13 cellular contexts compared by ENCODE assay signal in the genomic region with DNA sequence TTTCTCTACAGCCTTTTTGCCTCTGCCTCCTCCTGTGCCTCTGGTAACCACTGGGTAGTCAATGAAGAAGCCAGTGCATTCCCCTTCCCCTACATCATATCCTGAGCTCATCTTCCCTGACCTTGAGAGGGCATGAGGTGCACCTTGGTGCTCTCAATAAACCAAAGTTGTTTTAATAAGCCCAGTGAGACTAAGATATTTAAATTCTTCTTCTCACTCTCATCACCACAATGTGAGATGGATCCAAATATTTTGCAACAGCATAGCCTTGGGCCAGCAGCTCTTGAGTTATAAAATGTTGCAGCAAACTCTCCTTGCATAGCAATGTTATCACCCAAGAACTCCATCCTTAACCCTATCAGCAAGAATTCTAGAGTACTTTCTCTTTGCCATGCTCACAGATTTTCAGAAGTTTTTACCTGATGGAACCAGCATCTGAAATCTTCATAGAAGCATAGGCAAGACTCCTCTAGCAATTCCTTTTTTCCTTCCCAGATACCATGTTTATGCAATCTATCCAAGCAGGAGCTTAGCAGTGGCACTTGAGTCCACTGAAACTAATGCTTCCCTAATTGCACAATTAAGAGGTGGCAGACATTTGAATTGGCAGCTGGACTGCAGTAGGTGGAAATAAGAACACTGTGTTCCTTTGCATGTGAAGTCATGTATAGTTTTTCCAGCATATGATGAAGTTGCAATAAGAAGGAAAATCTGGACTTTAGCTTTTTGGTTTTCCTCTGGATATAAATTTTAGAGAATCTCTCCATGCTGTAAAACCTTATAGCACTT. TPM values are rescaled to one million over a fixed set of nuclear protein-coding genes. Genes with fewer than 3 reads are reported as not detected.
A peak's percentile ranks its signal among the peaks of the same experiment; 100 is the strongest.
DNase-seq lines count a peak whose midpoint lies in the region; ATAC-seq, FAIRE-seq and TF ChIP-seq lines count a peak whose summit lies in the region.
"Had no signal": no experiment of that assay in that cellular context is flagged by ENCODE, and none has a peak within 500 bp of the region (broad histone marks: within the 10 kb centered on the region; RNA-seq: fewer than 3 reads in every experiment).

No MANE protein-coding gene starts in this region.

- peaks cover 0 to 13% of the 10 kb centered on the region in 2 donors for H3K4me1 ChIP-seq in right atrium auricular region
- peaks cover 0 to 4% of the 10 kb centered on the region in 2 donors for H3K4me1 ChIP-seq in left lung
- H3K4me1 ChIP-seq in aorta (ENCODE audit: control insufficient read depth in 1 of 2, insufficient read depth in 2 of 2, low read length in 2 of 2): no peaks in the 10 kb centered on the region

- H3K36me3 ChIP-seq in right atrium auricular region: no peaks in the 10 kb centered on the region
- H3K36me3 ChIP-seq in bronchial epithelial cell (ENCODE audit: control insufficient read depth, insufficient read depth, low read length): no peaks in the 10 kb centered on the region
- no peaks in the 10 kb centered on the region for H3K36me3 ChIP-seq in left lung
- H3K36me3 ChIP-seq in aorta (ENCODE audit: control insufficient read depth in 1 of 2, insufficient read depth in 2 of 2, low read length in 1 of 2): no peaks in the 10 kb centered on the region

- H3K9me3 ChIP-seq in right atrium auricular region (no peaks in the 10 kb centered on the region), left lung (no peaks in the 10 kb centered on the region), aorta (ENCODE audit: control insufficient read depth, low read length) (no peaks in the 10 kb centered on the region)

- intact Hi-C loops in Right ventricle myocardium inferior (cut with DNase I): no loop called here
- intact Hi-C loops in left lung (cut with DNase I): no loop called here
- intact Hi-C loops in aorta (cut with DNase I): no loop called here

- FAIRE-seq in bronchial epithelial cell (lab: Jason Lieb, UNC): no peak
- FAIRE-seq: kidney had no signal

- no peak overlapping the region for H3K27ac ChIP-seq in right atrium auricular region
- no peak overlapping the region for H3K27ac ChIP-seq in left lung
- H3K27ac ChIP-seq in aorta (ENCODE audit: low read depth in 1 of 2, low read length in 2 of 2): no peak overlapping the region

- ATAC-seq in Right ventricle myocardium inferior: peak; percentile 71
- ATAC-seq in left lung: peak; percentile 74
- peak; percentile 53 for ATAC-seq in aorta (ENCODE audit: low FRiP score)
- no peak for ATAC-seq in GM21737 (IDR thresholded peaks at IDR 0.05; ENCODE audit: unreplicated experiment)
- ATAC-seq in GM21786 (IDR thresholded peaks at IDR 0.05; ENCODE audit: unreplicated experiment): no peak

- H3K4me3 ChIP-seq in right atrium auricular region: no peak overlapping the region
- no peak overlapping the region for H3K4me3 ChIP-seq in bronchial epithelial cell (ENCODE audit: low read depth, low read length)
- no peak overlapping the region for H3K4me3 ChIP-seq in left lung
- no peak overlapping the region for H3K4me3 ChIP-seq in aorta (ENCODE audit: low read length in 2 of 2)

- no peak for TF ChIP-seq CTCF in right atrium auricular region (IDR thresholded peaks at IDR 0.05)
- no peak for TF ChIP-seq CTCF in bronchial epithelial cell (IDR thresholded peaks at IDR 0.05; ENCODE audit: insufficient read depth, low read length, severe bottlenecking)
- no peak for TF ChIP-seq CTCF in left lung (IDR thresholded peaks at IDR 0.05)

- no peak for DNase-seq in Right ventricle myocardium inferior (ENCODE audit: missing footprints)
- DNase-seq in right atrium auricular region (ENCODE audit: low spot score): no peak
- peak; percentile 17 for DNase-seq in bronchial epithelial cell (ENCODE audit: low read depth)
- no peak for DNase-seq in left lung
- no peak for DNase-seq in aorta
- no peak for DNase-seq in OCI-M1 (lab: John Stamatoyannopoulos, UW)
- DNase-seq: activated CD8-positive, alpha-beta memory T cell treated with anti-CD3 and anti-CD28 coated beads, Interleukin-2, amount 50 U/mL, for 4 hours; amygdala; kidney; NCI-H2029; stimulated activated CD4-positive, alpha-beta T cell treated with anti-CD3 and anti-CD28 coated beads, Interleukin-2, amount 100 ng/mL, for 24 hours had no signal

- H3K27me3 ChIP-seq in right atrium auricular region: no peaks in the 10 kb centered on the region
- H3K27me3 ChIP-seq in bronchial epithelial cell (ENCODE audit: control insufficient read depth, insufficient read depth, low read length): no peaks in the 10 kb centered on the region
- H3K27me3 ChIP-seq in left lung: no peaks in the 10 kb centered on the region
- H3K27me3 ChIP-seq in aorta (ENCODE audit: control insufficient read depth in 1 of 2, insufficient read depth in 2 of 2, low read length in 1 of 2): no peaks in the 10 kb centered on the region

RNA-seq across cellular contexts. Expression of gene CDC7, which starts 36.8 kb away (rescaled TPM):
- total RNA-seq in Right ventricle myocardium inferior: 0.95 TPM
- total RNA-seq in right atrium auricular region: under 1 TPM; 0.52 to 0.90 TPM
- total RNA-seq in bronchial epithelial cell: 0.64 and 2.1 TPM in 2 replicates
- 10 to 100 TPM in 1 of 2 donors, 1 to 10 TPM in 1; 6.3 to 10.4 TPM for total RNA-seq in left lung
- 1 to 10 TPM; 1.6 to 3.9 TPM for total RNA-seq in aorta
- polyA plus RNA-seq in aorta: under 1 TPM; 0.13 to 0.87 TPM

Comparison
In these comparisons a context has a peak if more than half of its experiments do, and no peak if none do; other contexts are left out.
1. ATAC-seq: peak in Right ventricle myocardium inferior (single experiment), left lung (single experiment) and aorta (single experiment); none in GM21737 (single experiment) and GM21786 (single experiment).